In the genomic region with DNA sequence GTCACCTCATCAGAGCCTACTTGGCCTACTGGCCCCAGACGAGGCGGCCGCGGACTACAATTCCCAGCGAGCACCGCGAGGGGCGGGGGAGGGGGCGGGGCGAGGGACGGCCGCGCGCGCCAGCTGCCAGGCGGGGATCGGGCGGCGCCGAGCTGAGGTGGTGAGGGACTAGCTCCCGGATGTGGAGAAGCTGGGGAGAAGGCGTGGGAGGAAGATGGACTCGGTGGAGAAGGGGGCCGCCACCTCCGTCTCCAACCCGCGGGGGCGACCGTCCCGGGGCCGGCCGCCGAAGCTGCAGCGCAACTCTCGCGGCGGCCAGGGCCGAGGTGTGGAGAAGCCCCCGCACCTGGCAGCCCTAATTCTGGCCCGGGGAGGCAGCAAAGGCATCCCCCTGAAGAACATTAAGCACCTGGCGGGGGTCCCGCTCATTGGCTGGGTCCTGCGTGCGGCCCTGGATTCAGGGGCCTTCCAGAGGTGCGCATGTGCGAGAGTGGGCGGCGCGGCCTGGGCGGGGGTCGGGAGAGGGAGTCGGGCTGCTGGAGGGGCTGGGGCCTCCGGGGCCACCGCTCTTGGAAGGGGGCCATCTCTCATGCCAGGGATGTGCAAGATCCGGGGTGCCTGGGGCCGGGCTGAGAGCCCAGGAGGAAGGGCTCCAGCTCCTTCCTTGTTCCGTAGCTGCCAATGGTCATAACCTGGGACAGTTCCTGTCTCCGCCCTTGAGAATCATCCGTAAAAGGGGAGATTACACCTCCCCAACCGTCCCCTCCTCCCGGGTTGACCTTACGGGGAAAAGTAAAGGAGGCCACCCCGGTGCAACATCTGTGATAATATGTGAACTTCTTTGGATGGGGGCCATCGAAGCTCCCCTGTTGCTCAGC, we compare ENCODE assay signal across 1 cellular context.
TF ChIP-seq lines count a peak whose summit lies in the region.

A gene (plus strand): TSS at position 129 of the 878 bp plus-strand sequence. CDS start 86 bp downstream, at position 215.

TF ChIP-seq in K562, 482 proteins besides CTCF, POLR2A, EP300 and RAD21 (continued from another document and continues in another):
- TF ChIP-seq SRSF3 (IDR thresholded peaks at IDR 0.05; ENCODE audit: insufficient read depth, low read length) (no peak), NCOA6 (IDR thresholded peaks at IDR 0.05) (no peak), ZNF583 (CRISPR knock-in tag; IDR thresholded peaks at IDR 0.05) (no peak), SOX6 (IDR thresholded peaks at IDR 0.05) (no peak), SRSF7 (optimal IDR thresholded peaks at IDR 0.05; ENCODE audit: low read depth, low read length) (no peak), SMARCA5 (IDR thresholded peaks at IDR 0.05) (no peak), ELF4 (CRISPR knock-in tag; IDR thresholded peaks at IDR 0.05) (no peak), CAMTA2 (CRISPR knock-in tag; conservative IDR thresholded peaks at IDR 0.05) (no peak), ZNF408 (CRISPR knock-in tag; IDR thresholded peaks at IDR 0.05; ENCODE audit: low read depth) (no peak), YBX1 (IDR thresholded peaks at IDR 0.05) (no peak), KAT2B (IDR thresholded peaks at IDR 0.05; ENCODE audit: low read depth, low read length) (no peak), SAP30 (IDR thresholded peaks at IDR 0.05; ENCODE audit: borderline replicate concordance, insufficient read depth, low read depth, low read length, poor library complexity, severe bottlenecking) (peak; percentile 34), HDAC8 (tag; IDR thresholded peaks at IDR 0.05) (no peak), CXXC5 (CRISPR knock-in tag; IDR thresholded peaks at IDR 0.05) (peak; percentile 51), TBP (optimal IDR thresholded peaks at IDR 0.05; ENCODE audit: low read depth, low read length) (peak; percentile 58), HNRNPL (IDR thresholded peaks at IDR 0.05; ENCODE audit: low read depth, low read length) (no peak), JUNB (CRISPR knock-in tag; conservative IDR thresholded peaks at IDR 0.05) (no peak), HDAC3 (IDR thresholded peaks at IDR 0.05; ENCODE audit: borderline replicate concordance, partially characterized antibody) (no peak), MTA1 (IDR thresholded peaks at IDR 0.05; ENCODE audit: borderline replicate concordance) (no peak), PTBP1 (IDR thresholded peaks at IDR 0.05; ENCODE audit: low read depth, low read length) (no peak), KLF6 (CRISPR knock-in tag; IDR thresholded peaks at IDR 0.05; ENCODE audit: borderline replicate concordance) (no peak), IFI16 (CRISPR knock-in tag; IDR thresholded peaks at IDR 0.05) (no peak), KDM4B (IDR thresholded peaks at IDR 0.05; ENCODE audit: borderline replicate concordance in 2 of 2, low read depth in 1 of 2) (no peak), POLR3G (IDR thresholded peaks at IDR 0.05; ENCODE audit: extremely low read depth, insufficient read length, insufficient replicate concordance) (no peak), EGR1 (conservative IDR thresholded peaks at IDR 0.05) (peak; percentile 95)
- TF ChIP-seq, protein P1, sequence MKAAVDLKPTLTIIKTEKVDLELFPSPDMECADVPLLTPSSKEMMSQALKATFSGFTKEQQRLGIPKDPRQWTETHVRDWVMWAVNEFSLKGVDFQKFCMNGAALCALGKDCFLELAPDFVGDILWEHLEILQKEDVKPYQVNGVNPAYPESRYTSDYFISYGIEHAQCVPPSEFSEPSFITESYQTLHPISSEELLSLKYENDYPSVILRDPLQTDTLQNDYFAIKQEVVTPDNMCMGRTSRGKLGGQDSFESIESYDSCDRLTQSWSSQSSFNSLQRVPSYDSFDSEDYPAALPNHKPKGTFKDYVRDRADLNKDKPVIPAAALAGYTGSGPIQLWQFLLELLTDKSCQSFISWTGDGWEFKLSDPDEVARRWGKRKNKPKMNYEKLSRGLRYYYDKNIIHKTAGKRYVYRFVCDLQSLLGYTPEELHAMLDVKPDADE (conservative IDR thresholded peaks at IDR 0.05; ENCODE audit: control insufficient read depth, low read depth, low read length), result peak; percentile 58; the same call in 1 of the 2 replicates
- TF ChIP-seq, protein P2, sequence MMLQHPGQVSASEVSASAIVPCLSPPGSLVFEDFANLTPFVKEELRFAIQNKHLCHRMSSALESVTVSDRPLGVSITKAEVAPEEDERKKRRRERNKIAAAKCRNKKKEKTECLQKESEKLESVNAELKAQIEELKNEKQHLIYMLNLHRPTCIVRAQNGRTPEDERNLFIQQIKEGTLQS (IDR thresholded peaks at IDR 0.05), result 0 out of 2 replicates have a peak, but pooled peaks have one; percentile 10
- TF ChIP-seq, protein P2 (CRISPR knock-in tag; conservative IDR thresholded peaks at IDR 0.05), result no peak
- TF ChIP-seq, protein P3, sequence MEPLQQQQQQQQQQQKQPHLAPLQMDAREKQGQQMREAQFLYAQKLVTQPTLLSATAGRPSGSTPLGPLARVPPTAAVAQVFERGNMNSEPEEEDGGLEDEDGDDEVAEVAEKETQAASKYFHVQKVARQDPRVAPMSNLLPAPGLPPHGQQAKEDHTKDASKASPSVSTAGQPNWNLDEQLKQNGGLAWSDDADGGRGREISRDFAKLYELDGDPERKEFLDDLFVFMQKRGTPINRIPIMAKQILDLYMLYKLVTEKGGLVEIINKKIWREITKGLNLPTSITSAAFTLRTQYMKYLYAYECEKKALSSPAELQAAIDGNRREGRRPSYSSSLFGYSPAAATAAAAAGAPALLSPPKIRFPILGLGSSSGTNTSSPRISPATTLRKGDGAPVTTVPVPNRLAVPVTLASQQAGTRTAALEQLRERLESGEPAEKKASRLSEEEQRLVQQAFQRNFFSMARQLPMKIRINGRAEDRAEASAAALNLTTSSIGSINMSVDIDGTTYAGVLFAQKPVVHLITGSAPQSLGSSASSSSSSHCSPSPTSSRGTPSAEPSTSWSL (CRISPR knock-in tag; IDR thresholded peaks at IDR 0.05; ENCODE audit: borderline replicate concordance), result no peak
- TF ChIP-seq, protein P4, sequence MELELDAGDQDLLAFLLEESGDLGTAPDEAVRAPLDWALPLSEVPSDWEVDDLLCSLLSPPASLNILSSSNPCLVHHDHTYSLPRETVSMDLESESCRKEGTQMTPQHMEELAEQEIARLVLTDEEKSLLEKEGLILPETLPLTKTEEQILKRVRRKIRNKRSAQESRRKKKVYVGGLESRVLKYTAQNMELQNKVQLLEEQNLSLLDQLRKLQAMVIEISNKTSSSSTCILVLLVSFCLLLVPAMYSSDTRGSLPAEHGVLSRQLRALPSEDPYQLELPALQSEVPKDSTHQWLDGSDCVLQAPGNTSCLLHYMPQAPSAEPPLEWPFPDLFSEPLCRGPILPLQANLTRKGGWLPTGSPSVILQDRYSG (tag; conservative IDR thresholded peaks at IDR 0.05; ENCODE audit: low read depth), result no peak
- TF ChIP-seq, protein P5, sequence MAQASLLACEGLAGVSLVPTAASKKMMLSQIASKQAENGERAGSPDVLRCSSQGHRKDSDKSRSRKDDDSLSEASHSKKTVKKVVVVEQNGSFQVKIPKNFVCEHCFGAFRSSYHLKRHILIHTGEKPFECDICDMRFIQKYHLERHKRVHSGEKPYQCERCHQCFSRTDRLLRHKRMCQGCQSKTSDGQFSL (CRISPR knock-in tag; IDR thresholded peaks at IDR 0.05), result no peak
- TF ChIP-seq, protein P5 (tag; IDR thresholded peaks at IDR 0.05), result no peak
- TF ChIP-seq, protein P6, sequence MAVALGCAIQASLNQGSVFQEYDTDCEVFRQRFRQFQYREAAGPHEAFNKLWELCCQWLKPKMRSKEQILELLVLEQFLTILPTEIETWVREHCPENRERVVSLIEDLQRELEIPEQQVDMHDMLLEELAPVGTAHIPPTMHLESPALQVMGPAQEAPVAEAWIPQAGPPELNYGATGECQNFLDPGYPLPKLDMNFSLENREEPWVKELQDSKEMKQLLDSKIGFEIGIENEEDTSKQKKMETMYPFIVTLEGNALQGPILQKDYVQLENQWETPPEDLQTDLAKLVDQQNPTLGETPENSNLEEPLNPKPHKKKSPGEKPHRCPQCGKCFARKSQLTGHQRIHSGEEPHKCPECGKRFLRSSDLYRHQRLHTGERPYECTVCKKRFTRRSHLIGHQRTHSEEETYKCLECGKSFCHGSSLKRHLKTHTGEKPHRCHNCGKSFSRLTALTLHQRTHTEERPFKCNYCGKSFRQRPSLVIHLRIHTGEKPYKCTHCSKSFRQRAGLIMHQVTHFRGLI (CRISPR knock-in tag; IDR thresholded peaks at IDR 0.05), result no peak
- TF ChIP-seq, protein P7, sequence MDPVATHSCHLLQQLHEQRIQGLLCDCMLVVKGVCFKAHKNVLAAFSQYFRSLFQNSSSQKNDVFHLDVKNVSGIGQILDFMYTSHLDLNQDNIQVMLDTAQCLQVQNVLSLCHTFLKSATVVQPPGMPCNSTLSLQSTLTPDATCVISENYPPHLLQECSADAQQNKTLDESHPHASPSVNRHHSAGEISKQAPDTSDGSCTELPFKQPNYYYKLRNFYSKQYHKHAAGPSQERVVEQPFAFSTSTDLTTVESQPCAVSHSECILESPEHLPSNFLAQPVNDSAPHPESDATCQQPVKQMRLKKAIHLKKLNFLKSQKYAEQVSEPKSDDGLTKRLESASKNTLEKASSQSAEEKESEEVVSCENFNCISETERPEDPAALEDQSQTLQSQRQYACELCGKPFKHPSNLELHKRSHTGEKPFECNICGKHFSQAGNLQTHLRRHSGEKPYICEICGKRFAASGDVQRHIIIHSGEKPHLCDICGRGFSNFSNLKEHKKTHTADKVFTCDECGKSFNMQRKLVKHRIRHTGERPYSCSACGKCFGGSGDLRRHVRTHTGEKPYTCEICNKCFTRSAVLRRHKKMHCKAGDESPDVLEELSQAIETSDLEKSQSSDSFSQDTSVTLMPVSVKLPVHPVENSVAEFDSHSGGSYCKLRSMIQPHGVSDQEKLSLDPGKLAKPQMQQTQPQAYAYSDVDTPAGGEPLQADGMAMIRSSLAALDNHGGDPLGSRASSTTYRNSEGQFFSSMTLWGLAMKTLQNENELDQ (CRISPR knock-in tag; IDR thresholded peaks at IDR 0.05; ENCODE audit: borderline replicate concordance), result no peak
- TF ChIP-seq, protein P8, sequence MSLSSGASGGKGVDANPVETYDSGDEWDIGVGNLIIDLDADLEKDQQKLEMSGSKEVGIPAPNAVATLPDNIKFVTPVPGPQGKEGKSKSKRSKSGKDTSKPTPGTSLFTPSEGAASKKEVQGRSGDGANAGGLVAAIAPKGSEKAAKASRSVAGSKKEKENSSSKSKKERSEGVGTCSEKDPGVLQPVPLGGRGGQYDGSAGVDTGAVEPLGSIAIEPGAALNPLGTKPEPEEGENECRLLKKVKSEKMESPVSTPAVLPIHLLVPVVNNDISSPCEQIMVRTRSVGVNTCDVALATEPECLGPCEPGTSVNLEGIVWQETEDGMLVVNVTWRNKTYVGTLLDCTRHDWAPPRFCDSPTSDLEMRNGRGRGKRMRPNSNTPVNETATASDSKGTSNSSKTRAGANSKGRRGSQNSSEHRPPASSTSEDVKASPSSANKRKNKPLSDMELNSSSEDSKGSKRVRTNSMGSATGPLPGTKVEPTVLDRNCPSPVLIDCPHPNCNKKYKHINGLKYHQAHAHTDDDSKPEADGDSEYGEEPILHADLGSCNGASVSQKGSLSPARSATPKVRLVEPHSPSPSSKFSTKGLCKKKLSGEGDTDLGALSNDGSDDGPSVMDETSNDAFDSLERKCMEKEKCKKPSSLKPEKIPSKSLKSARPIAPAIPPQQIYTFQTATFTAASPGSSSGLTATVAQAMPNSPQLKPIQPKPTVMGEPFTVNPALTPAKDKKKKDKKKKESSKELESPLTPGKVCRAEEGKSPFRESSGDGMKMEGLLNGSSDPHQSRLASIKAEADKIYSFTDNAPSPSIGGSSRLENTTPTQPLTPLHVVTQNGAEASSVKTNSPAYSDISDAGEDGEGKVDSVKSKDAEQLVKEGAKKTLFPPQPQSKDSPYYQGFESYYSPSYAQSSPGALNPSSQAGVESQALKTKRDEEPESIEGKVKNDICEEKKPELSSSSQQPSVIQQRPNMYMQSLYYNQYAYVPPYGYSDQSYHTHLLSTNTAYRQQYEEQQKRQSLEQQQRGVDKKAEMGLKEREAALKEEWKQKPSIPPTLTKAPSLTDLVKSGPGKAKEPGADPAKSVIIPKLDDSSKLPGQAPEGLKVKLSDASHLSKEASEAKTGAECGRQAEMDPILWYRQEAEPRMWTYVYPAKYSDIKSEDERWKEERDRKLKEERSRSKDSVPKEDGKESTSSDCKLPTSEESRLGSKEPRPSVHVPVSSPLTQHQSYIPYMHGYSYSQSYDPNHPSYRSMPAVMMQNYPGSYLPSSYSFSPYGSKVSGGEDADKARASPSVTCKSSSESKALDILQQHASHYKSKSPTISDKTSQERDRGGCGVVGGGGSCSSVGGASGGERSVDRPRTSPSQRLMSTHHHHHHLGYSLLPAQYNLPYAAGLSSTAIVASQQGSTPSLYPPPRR (CRISPR knock-in tag; IDR thresholded peaks at IDR 0.05; ENCODE audit: borderline replicate concordance), result no peak
- TF ChIP-seq, protein P9, sequence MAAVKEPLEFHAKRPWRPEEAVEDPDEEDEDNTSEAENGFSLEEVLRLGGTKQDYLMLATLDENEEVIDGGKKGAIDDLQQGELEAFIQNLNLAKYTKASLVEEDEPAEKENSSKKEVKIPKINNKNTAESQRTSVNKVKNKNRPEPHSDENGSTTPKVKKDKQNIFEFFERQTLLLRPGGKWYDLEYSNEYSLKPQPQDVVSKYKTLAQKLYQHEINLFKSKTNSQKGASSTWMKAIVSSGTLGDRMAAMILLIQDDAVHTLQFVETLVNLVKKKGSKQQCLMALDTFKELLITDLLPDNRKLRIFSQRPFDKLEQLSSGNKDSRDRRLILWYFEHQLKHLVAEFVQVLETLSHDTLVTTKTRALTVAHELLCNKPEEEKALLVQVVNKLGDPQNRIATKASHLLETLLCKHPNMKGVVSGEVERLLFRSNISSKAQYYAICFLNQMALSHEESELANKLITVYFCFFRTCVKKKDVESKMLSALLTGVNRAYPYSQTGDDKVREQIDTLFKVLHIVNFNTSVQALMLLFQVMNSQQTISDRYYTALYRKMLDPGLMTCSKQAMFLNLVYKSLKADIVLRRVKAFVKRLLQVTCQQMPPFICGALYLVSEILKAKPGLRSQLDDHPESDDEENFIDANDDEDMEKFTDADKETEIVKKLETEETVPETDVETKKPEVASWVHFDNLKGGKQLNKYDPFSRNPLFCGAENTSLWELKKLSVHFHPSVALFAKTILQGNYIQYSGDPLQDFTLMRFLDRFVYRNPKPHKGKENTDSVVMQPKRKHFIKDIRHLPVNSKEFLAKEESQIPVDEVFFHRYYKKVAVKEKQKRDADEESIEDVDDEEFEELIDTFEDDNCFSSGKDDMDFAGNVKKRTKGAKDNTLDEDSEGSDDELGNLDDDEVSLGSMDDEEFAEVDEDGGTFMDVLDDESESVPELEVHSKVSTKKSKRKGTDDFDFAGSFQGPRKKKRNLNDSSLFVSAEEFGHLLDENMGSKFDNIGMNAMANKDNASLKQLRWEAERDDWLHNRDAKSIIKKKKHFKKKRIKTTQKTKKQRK (IDR thresholded peaks at IDR 0.05; ENCODE audit: borderline replicate concordance, low read depth, low read length), result no peak
